ENCODE assay signal across 9 cellular contexts in the genomic region with DNA sequence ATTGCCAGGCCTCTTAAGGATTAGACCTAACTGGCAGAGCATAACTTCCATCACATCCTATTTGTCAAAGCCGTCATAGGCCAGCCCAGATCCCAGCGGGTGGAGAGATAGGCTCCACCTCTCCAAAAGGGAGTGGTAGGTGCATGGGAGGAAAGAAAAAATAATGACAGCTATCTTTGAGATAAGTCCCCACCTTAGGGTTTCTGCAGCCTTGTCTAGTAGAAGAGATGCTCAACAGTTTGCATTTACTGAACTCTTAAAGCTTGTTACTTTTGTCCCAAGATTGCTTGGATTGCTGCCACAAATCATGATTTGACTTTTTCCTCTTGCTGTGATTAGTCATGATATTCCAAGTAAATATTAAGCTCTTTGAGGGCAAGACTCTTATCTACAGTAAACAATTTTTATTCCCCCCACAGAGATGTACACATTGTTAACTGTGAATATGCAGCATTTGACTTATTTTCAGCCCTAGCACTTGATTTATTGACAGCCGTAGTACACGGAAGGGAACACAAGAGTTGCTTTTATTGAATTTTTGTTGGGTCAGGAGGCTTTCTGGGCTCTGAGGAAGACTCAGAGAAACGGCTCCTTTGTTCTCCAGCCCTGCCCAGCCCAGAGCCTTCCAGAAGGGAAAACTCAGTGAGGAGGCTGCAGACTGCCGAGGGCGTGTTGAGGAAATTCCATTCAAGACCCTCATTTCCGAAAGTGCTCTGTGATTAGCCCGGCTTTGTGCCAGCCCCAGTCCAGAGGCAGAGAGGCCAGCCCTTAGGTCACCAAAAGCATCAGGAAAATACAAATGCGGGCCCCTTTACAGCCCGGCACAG.
A peak's percentile ranks its signal among the peaks of the same experiment; 100 is the strongest.
DNase-seq lines count a peak whose midpoint lies in the region; ATAC-seq and TF ChIP-seq lines count a peak whose summit lies in the region.
"Had no signal": no experiment of that assay in that cellular context is flagged by ENCODE, and none has a peak within 500 bp of the region (broad histone marks: within the 10 kb centered on the region; RNA-seq: fewer than 3 reads in every experiment).

No MANE protein-coding gene starts in this region.

- H3K4me3 ChIP-seq in GM23338, result no peak overlapping the region

- DNase-seq in GM23338 (ENCODE audit: low spot score) (no peak), hippocampal formation (lab: John Stamatoyannopoulos, UW) (peak; percentile 39 to 48), renal cortical epithelial cell (ENCODE audit: low read depth) (peak; percentile 22), NCI-H1417 (lab: John Stamatoyannopoulos, UW) (no peak)
- DNase-seq in effector memory CD8-positive, alpha-beta T cell, result no peak
- DNase-seq in activated naive CD8-positive, alpha-beta T cell treated with anti-CD3 and anti-CD28 coated beads for 36 hours, result no peak
- DNase-seq in activated CD4-positive, alpha-beta T cell treated with anti-CD3 and anti-CD28 coated beads for 36 hours, result no peak
- DNase-seq: NCI-H2081 treated with DMSO at 0.1 percent for 48 hours had no signal

- H3K27me3 Mint-ChIP-seq in GM23338 (ENCODE audit: insufficient read depth, low read depth, poor library complexity) (peaks cover 2% of the 10 kb centered on the region), brain (peaks cover 6% of the 10 kb centered on the region)
- peaks cover 5 to 27% of the 10 kb centered on the region in 2 donors for H3K27me3 Mint-ChIP-seq in effector memory CD8-positive, alpha-beta T cell
- peaks cover 30% of the 10 kb centered on the region for H3K27me3 Mint-ChIP-seq in activated naive CD8-positive, alpha-beta T cell treated with anti-CD3 and anti-CD28 coated beads for 36 hours
- H3K27me3 Mint-ChIP-seq in activated CD4-positive, alpha-beta T cell treated with anti-CD3 and anti-CD28 coated beads for 36 hours, result peaks cover 10% of the 10 kb centered on the region

- H3K27me3 ChIP-seq in GM23338 (ENCODE audit: insufficient read depth), result no peaks in the 10 kb centered on the region

- no peak; the same call in 2 of the 3 replicates for ATAC-seq in GM23338
- ATAC-seq in effector memory CD8-positive, alpha-beta T cell (replicated peaks), result no peak
- no peak for ATAC-seq in activated CD4-positive, alpha-beta T cell treated with anti-CD3 and anti-CD28 coated beads for 36 hours

- H2AFZ ChIP-seq in GM23338, result peak overlapping the region; percentile 3; the same call in 1 of the 2 replicates

- no peak for TF ChIP-seq CTCF in GM23338 (conservative IDR thresholded peaks at IDR 0.05; ENCODE audit: low read depth in 2 of 2)
- TF ChIP-seq CTCF in brain (conservative IDR thresholded peaks at IDR 0.05), result no peak

- CTCF ChIA-PET in activated CD4-positive, alpha-beta T cell treated with anti-CD3 and anti-CD28 coated beads for 36 hours (lab: Charles Lee), result no interaction called here

- peaks cover 30% of the 10 kb centered on the region for H3K4me1 ChIP-seq in GM23338 (ENCODE audit: insufficient read depth)

- H3F3A ChIP-seq in GM23338 (replicated peaks; ENCODE audit: low read depth), result peaks cover 9% of the 10 kb centered on the region; the same call in 1 of the 2 replicates

- no peaks in the 10 kb centered on the region for H3K9me2 ChIP-seq in GM23338 (ENCODE audit: insufficient read depth)

- no peaks in the 10 kb centered on the region; the same call in 2 of the 3 replicates for H3K9me3 Mint-ChIP-seq in GM23338
- peaks cover 0 to 9% (median 0%) of the 10 kb centered on the region in 5 experiments for H3K9me3 Mint-ChIP-seq in brain
- H3K9me3 Mint-ChIP-seq in effector memory CD8-positive, alpha-beta T cell, result no peaks in the 10 kb centered on the region
- H3K9me3 Mint-ChIP-seq in activated naive CD8-positive, alpha-beta T cell treated with anti-CD3 and anti-CD28 coated beads for 36 hours, result no peaks in the 10 kb centered on the region
- H3K9me3 Mint-ChIP-seq in activated CD4-positive, alpha-beta T cell treated with anti-CD3 and anti-CD28 coated beads for 36 hours (ENCODE audit: low read depth), result no peaks in the 10 kb centered on the region

- peak overlapping the region; percentile 30; the same call in 1 of the 2 replicates for H3K27ac ChIP-seq in GM23338 (ENCODE audit: low read depth)

- H3K79me2 ChIP-seq in GM23338 (replicated peaks; ENCODE audit: insufficient read depth), result no peaks in the 10 kb centered on the region

- no peaks in the 10 kb centered on the region for H3K36me3 ChIP-seq in GM23338 (ENCODE audit: insufficient read depth)

- H3K4me2 ChIP-seq in GM23338, result no peak overlapping the region

- no peaks in the 10 kb centered on the region for H4K20me1 ChIP-seq in GM23338 (replicated peaks; ENCODE audit: insufficient read depth)

- H3K4me3 Mint-ChIP-seq in GM23338 (no peak overlapping the region; the same call in 2 of the 3 replicates), brain (peak overlapping the region in 1 of 5 experiments; percentile 32)
- no peak overlapping the region for H3K4me3 Mint-ChIP-seq in effector memory CD8-positive, alpha-beta T cell
- H3K4me3 Mint-ChIP-seq in activated naive CD8-positive, alpha-beta T cell treated with anti-CD3 and anti-CD28 coated beads for 36 hours, result no peak overlapping the region
- H3K4me3 Mint-ChIP-seq in activated CD4-positive, alpha-beta T cell treated with anti-CD3 and anti-CD28 coated beads for 36 hours, result no peak overlapping the region

- POLR2A ChIA-PET in activated CD4-positive, alpha-beta T cell treated with anti-CD3 and anti-CD28 coated beads for 36 hours (lab: Charles Lee), result no interaction called here

- peaks cover 41% of the 10 kb centered on the region for H3K4me1 Mint-ChIP-seq in GM23338
- H3K4me1 Mint-ChIP-seq in brain, result peaks cover 29% of the 10 kb centered on the region
- no peaks in the 10 kb centered on the region for H3K4me1 Mint-ChIP-seq in effector memory CD8-positive, alpha-beta T cell (ENCODE audit: low read depth in 2 of 2)
- no peaks in the 10 kb centered on the region for H3K4me1 Mint-ChIP-seq in activated naive CD8-positive, alpha-beta T cell treated with anti-CD3 and anti-CD28 coated beads for 36 hours
- no peaks in the 10 kb centered on the region for H3K4me1 Mint-ChIP-seq in activated CD4-positive, alpha-beta T cell treated with anti-CD3 and anti-CD28 coated beads for 36 hours

- intact Hi-C loops in activated CD4-positive, alpha-beta T cell treated with anti-CD3 and anti-CD28 coated beads for 36 hours (cut with DNase I, micrococcal nuclease), result no loop called here

- no peak overlapping the region for H3K27ac Mint-ChIP-seq in GM23338
- H3K27ac Mint-ChIP-seq in brain, result peak overlapping the region; percentile 24 to 88 (median 64)
- H3K27ac Mint-ChIP-seq in effector memory CD8-positive, alpha-beta T cell, result no peak overlapping the region
- H3K27ac Mint-ChIP-seq in activated naive CD8-positive, alpha-beta T cell treated with anti-CD3 and anti-CD28 coated beads for 36 hours, result no peak overlapping the region
- no peak overlapping the region for H3K27ac Mint-ChIP-seq in activated CD4-positive, alpha-beta T cell treated with anti-CD3 and anti-CD28 coated beads for 36 hours

- no peaks in the 10 kb centered on the region for H3K36me3 Mint-ChIP-seq in GM23338 (ENCODE audit: low read depth)
- no peaks in the 10 kb centered on the region for H3K36me3 Mint-ChIP-seq in brain
- no peaks in the 10 kb centered on the region for H3K36me3 Mint-ChIP-seq in effector memory CD8-positive, alpha-beta T cell (ENCODE audit: insufficient read depth)
- no peaks in the 10 kb centered on the region for H3K36me3 Mint-ChIP-seq in activated naive CD8-positive, alpha-beta T cell treated with anti-CD3 and anti-CD28 coated beads for 36 hours
- no peaks in the 10 kb centered on the region for H3K36me3 Mint-ChIP-seq in activated CD4-positive, alpha-beta T cell treated with anti-CD3 and anti-CD28 coated beads for 36 hours (ENCODE audit: low read depth)

Comparison
In these comparisons a context has a peak if more than half of its experiments do, and no peak if none do; other contexts are left out.
1. DNase-seq: peak in hippocampal formation (2 of 2) and renal cortical epithelial cell (single experiment); none in GM23338 (single experiment), effector memory CD8-positive, alpha-beta T cell (0 of 3), activated naive CD8-positive, alpha-beta T cell treated with anti-CD3 and anti-CD28 coated beads for 36 hours (single experiment), NCI-H1417 (0 of 3) and activated CD4-positive, alpha-beta T cell treated with anti-CD3 and anti-CD28 coated beads for 36 hours (single experiment).
2. H3K27ac Mint-ChIP-seq: peak in brain (5 of 5); none in GM23338 (single experiment), effector memory CD8-positive, alpha-beta T cell (0 of 2), activated naive CD8-positive, alpha-beta T cell treated with anti-CD3 and anti-CD28 coated beads for 36 hours (single experiment) and activated CD4-positive, alpha-beta T cell treated with anti-CD3 and anti-CD28 coated beads for 36 hours (single experiment).